In genomic region chr3:178562869-178563232, GRCh38 we compare ENCODE assay signal across 1 cellular context.
TF ChIP-seq lines count a peak whose summit lies in the region.

No MANE protein-coding gene starts in this region.

TF ChIP-seq in endothelial cell of umbilical vein, 7 proteins besides CTCF, POLR2A, EP300 and RAD21:
- TF ChIP-seq FOS (IDR thresholded peaks at IDR 0.05; ENCODE audit: borderline replicate concordance, insufficient read depth, low read length) (peak; percentile 1), POLR2AphosphoS5 (IDR thresholded peaks at IDR 0.05; ENCODE audit: insufficient read depth, low read depth, low read length) (no peak), JUN (IDR thresholded peaks at IDR 0.05; ENCODE audit: borderline replicate concordance, insufficient read depth, insufficient read length, low read depth) (no peak)
TF ChIP-seq in endothelial cell of umbilical vein: peak in this region for 1.
